In genomic region chrX:153635788-153636668, GRCh38 we compare ENCODE assay signal across 8 cellular contexts. TPM values are rescaled to one million over a fixed set of nuclear protein-coding genes. Genes with fewer than 3 reads are reported as not detected.
DNase-seq lines count a peak whose midpoint lies in the region; ATAC-seq and TF ChIP-seq lines count a peak whose summit lies in the region.

No MANE protein-coding gene starts in this region.

- peak; percentile 16 for DNase-seq in activated naive CD4-positive, alpha-beta T cell treated with Interleukin-2 at 50 U/mL for 16 hours
- DNase-seq in activated naive CD4-positive, alpha-beta T cell (lab: John Stamatoyannopoulos, UW) = no peak
- DNase-seq in MM.1S (peak; percentile 38), amniotic epithelial cell (ENCODE audit: low read depth) (peak; percentile 11), natural killer cell (no peak), NCI-H2171 (lab: John Stamatoyannopoulos, UW) (no peak)

- no peak overlapping the region for H3K4me3 Mint-ChIP-seq in natural killer cell

- H3K4me2 ChIP-seq in MM.1S (ENCODE audit: low read depth, low read length) = no peak overlapping the region

- H4K20me1 ChIP-seq in MM.1S (ENCODE audit: insufficient read depth, low read length) = no peaks in the 10 kb centered on the region

- H3K27me3 ChIP-seq in MM.1S (replicated peaks; ENCODE audit: insufficient read depth, low read length) = peaks cover 74% of the 10 kb centered on the region

- no peak overlapping the region for H2AFZ ChIP-seq in MM.1S (ENCODE audit: low read length)

- H3K9me3 ChIP-seq in MM.1S (replicated peaks; ENCODE audit: insufficient read depth, low read length) = no peaks in the 10 kb centered on the region

- no peaks in the 10 kb centered on the region for H3F3A ChIP-seq in MM.1S (ENCODE audit: insufficient read depth, low read length)

- H3K9ac ChIP-seq in MM.1S (ENCODE audit: low read length) = no peak overlapping the region

- H3K9me3 Mint-ChIP-seq in natural killer cell = no peaks in the 10 kb centered on the region

- no peaks in the 10 kb centered on the region for H3K4me1 Mint-ChIP-seq in natural killer cell

- H3K4me3 ChIP-seq in MM.1S (ENCODE audit: low read length) = no peak overlapping the region

- H3K79me2 ChIP-seq in MM.1S (ENCODE audit: low read length) = no peaks in the 10 kb centered on the region

- H3K9me2 ChIP-seq in MM.1S (replicated peaks; ENCODE audit: insufficient read depth, low read length) = no peaks in the 10 kb centered on the region

- TF ChIP-seq CTCF in MM.1S (IDR thresholded peaks at IDR 0.05; ENCODE audit: low read length) (peak; percentile 44), natural killer cell (IDR thresholded peaks at IDR 0.05) (no peak)

- H3K27ac Mint-ChIP-seq in natural killer cell = no peak overlapping the region

- H3K4me1 ChIP-seq in MM.1S (ENCODE audit: low read length) = no peaks in the 10 kb centered on the region

- peaks cover 0 to 3% of the 10 kb centered on the region in 2 donors for H3K27me3 Mint-ChIP-seq in natural killer cell (ENCODE audit: low read depth in 2 of 2)

- peak in 2 of 3 donors; percentile 46 to 65 for ATAC-seq in natural killer cell
- ATAC-seq in HG02610 (IDR thresholded peaks at IDR 0.05; ENCODE audit: unreplicated experiment) = no peak
- ATAC-seq in GM19324 (IDR thresholded peaks at IDR 0.05; ENCODE audit: low FRiP score, unreplicated experiment) = no peak

- H3K27ac ChIP-seq in MM.1S (ENCODE audit: low read length) = no peak overlapping the region

- intact Hi-C loops in natural killer cell (cut with micrococcal nuclease) = no loop called here

- no peaks in the 10 kb centered on the region for H3K36me3 ChIP-seq in MM.1S (replicated peaks; ENCODE audit: insufficient read depth, low read length)

- no peaks in the 10 kb centered on the region for H3K36me3 Mint-ChIP-seq in natural killer cell

RNA-seq across cellular contexts. Expression of gene DUSP9, which starts 11.0 kb away (rescaled TPM):
- not detected for total RNA-seq in natural killer cell

RNA-seq across cellular contexts. Expression of gene CCNQ, which starts 37.1 kb away (rescaled TPM):
- total RNA-seq in natural killer cell = 10 to 100 TPM in 2 of 3 donors, 1 to 10 TPM in 1; 9.0 to 17.2 (median 12.5) TPM

RNA-seq across cellular contexts. Expression of gene PNCK, which starts 37.6 kb away (rescaled TPM):
- 1 to 10 TPM in 1 of 3 donors, under 1 TPM in 2; 0.66 to 1.1 (median 0.97) TPM for total RNA-seq in natural killer cell

RNA-seq across cellular contexts. Expression of gene SLC6A8, which starts 51.7 kb away (rescaled TPM):
- total RNA-seq in natural killer cell = 1 to 10 TPM in 2 of 3 donors, under 1 TPM in 1; 0.77 to 2.5 (median 1.4) TPM

Comparison
In these comparisons a context has a peak if more than half of its experiments do, and no peak if none do; other contexts are left out.
1. DNase-seq: peak in activated naive CD4-positive, alpha-beta T cell treated with Interleukin-2 at 50 U/mL for 16 hours (single experiment), MM.1S (single experiment) and amniotic epithelial cell (single experiment); none in activated naive CD4-positive, alpha-beta T cell (0 of 4), natural killer cell (single experiment) and NCI-H2171 (single experiment).
2. ATAC-seq: peak in natural killer cell (2 of 3); none in HG02610 (single experiment) and GM19324 (single experiment).